2 cellular contexts compared by ENCODE assay signal in genomic region chr5:179261301-179262125, GRCh38.
TF ChIP-seq lines count a peak whose summit lies in the region.

No MANE protein-coding gene starts in this region.

TF ChIP-seq in GM23338, 12 proteins besides CTCF, POLR2A, EP300 and RAD21 (continued from another document):
- no peak for TF ChIP-seq ZNF462 (CRISPR knock-in tag; IDR thresholded peaks at IDR 0.05)
- TF ChIP-seq POLR2AphosphoS5 (IDR thresholded peaks at IDR 0.05; ENCODE audit: low read depth): no peak
- TF ChIP-seq NANOG (IDR thresholded peaks at IDR 0.05; ENCODE audit: borderline replicate concordance): no peak
- TF ChIP-seq EZH2phosphoT487 (IDR thresholded peaks at IDR 0.05; ENCODE audit: unreplicated experiment): no peak
- no peak for TF ChIP-seq CREB1 (CRISPR knock-in tag; IDR thresholded peaks at IDR 0.05; ENCODE audit: low read depth)
- TF ChIP-seq EZH2 (IDR thresholded peaks at IDR 0.05; ENCODE audit: low read depth, unreplicated experiment): no peak

TF ChIP-seq in HepG2, 621 proteins besides CTCF, POLR2A, EP300 and RAD21 (continued from another document and continues in another):
- no peak for TF ChIP-seq ZNF609 (CRISPR knock-in tag; IDR thresholded peaks at IDR 0.05; ENCODE audit: borderline replicate concordance)
- no peak for TF ChIP-seq CSRNP1 (CRISPR knock-in tag; IDR thresholded peaks at IDR 0.05)
- no peak for TF ChIP-seq POLR2G (IDR thresholded peaks at IDR 0.05; ENCODE audit: low read depth, low read length)
- TF ChIP-seq NFE2L2 (IDR thresholded peaks at IDR 0.05; ENCODE audit: low read length): no peak
- no peak for TF ChIP-seq DNMT1 (CRISPR knock-in tag; IDR thresholded peaks at IDR 0.05)
- TF ChIP-seq ATF2 (CRISPR knock-in tag; IDR thresholded peaks at IDR 0.05): 0 out of 2 replicates have a peak, but pooled peaks have one; percentile 24
- no peak for TF ChIP-seq ZMAT5 (CRISPR knock-in tag; IDR thresholded peaks at IDR 0.05; ENCODE audit: borderline replicate concordance, low read depth)
- no peak for TF ChIP-seq JARID2 (CRISPR knock-in tag; IDR thresholded peaks at IDR 0.05; ENCODE audit: insufficient replicate concordance)
- TF ChIP-seq TCF7 (IDR thresholded peaks at IDR 0.05; ENCODE audit: low read depth): no peak
- no peak for TF ChIP-seq MLLT10 (CRISPR knock-in tag; IDR thresholded peaks at IDR 0.05)
- TF ChIP-seq ZSCAN20 (CRISPR knock-in tag; IDR thresholded peaks at IDR 0.05; ENCODE audit: borderline replicate concordance): 0 out of 2 replicates have a peak, but pooled peaks have one; percentile 55
- TF ChIP-seq ZNF597 (CRISPR knock-in tag; IDR thresholded peaks at IDR 0.05): no peak
- TF ChIP-seq THAP7 (CRISPR knock-in tag; IDR thresholded peaks at IDR 0.05): no peak
- TF ChIP-seq JDP2 (CRISPR knock-in tag; IDR thresholded peaks at IDR 0.05; ENCODE audit: borderline replicate concordance): no peak
- TF ChIP-seq ZNF512 (CRISPR knock-in tag; IDR thresholded peaks at IDR 0.05): no peak
- TF ChIP-seq E2F2 (CRISPR knock-in tag; IDR thresholded peaks at IDR 0.05; ENCODE audit: borderline replicate concordance): no peak
- TF ChIP-seq NR2F6 (IDR thresholded peaks at IDR 0.05): no peak
- no peak; the same call in 1 of the 2 replicates for TF ChIP-seq NR2F6 (CRISPR knock-in tag; IDR thresholded peaks at IDR 0.05)
- no peak for TF ChIP-seq ZNF780A (CRISPR knock-in tag; IDR thresholded peaks at IDR 0.05)
- TF ChIP-seq ZNF782 (CRISPR knock-in tag; IDR thresholded peaks at IDR 0.05; ENCODE audit: borderline replicate concordance): no peak
- TF ChIP-seq YEATS2 (CRISPR knock-in tag; IDR thresholded peaks at IDR 0.05; ENCODE audit: borderline replicate concordance): no peak
- TF ChIP-seq ZNF431 (CRISPR knock-in tag; IDR thresholded peaks at IDR 0.05; ENCODE audit: borderline replicate concordance, low read depth): no peak
- no peak for TF ChIP-seq ZBTB46 (CRISPR knock-in tag; IDR thresholded peaks at IDR 0.05; ENCODE audit: borderline replicate concordance)
- TF ChIP-seq KLF9 (CRISPR knock-in tag; IDR thresholded peaks at IDR 0.05; ENCODE audit: low read depth): no peak
- TF ChIP-seq MZF1 (CRISPR knock-in tag; IDR thresholded peaks at IDR 0.05; ENCODE audit: borderline replicate concordance): no peak
- TF ChIP-seq ZNF7 (CRISPR knock-in tag; IDR thresholded peaks at IDR 0.05): no peak
- no peak for TF ChIP-seq ZNF644 (CRISPR knock-in tag; IDR thresholded peaks at IDR 0.05; ENCODE audit: low read depth)
- no peak for TF ChIP-seq ZNF577 (CRISPR knock-in tag; IDR thresholded peaks at IDR 0.05; ENCODE audit: borderline replicate concordance, low read depth)
- TF ChIP-seq SRY (CRISPR knock-in tag; IDR thresholded peaks at IDR 0.05): no peak
- no peak for TF ChIP-seq PLRG1 (conservative IDR thresholded peaks at IDR 0.05)
- TF ChIP-seq TFDP2 (CRISPR knock-in tag; IDR thresholded peaks at IDR 0.05): no peak
- TF ChIP-seq GPBP1L1 (CRISPR knock-in tag; IDR thresholded peaks at IDR 0.05): no peak
- TF ChIP-seq SIX4 (CRISPR knock-in tag; IDR thresholded peaks at IDR 0.05): no peak
- no peak for TF ChIP-seq CHCHD3 (CRISPR knock-in tag; IDR thresholded peaks at IDR 0.05)
- no peak for TF ChIP-seq ZBTB4 (CRISPR knock-in tag; IDR thresholded peaks at IDR 0.05; ENCODE audit: borderline replicate concordance)
